1 cellular context compared by ENCODE assay signal in the genomic region with DNA sequence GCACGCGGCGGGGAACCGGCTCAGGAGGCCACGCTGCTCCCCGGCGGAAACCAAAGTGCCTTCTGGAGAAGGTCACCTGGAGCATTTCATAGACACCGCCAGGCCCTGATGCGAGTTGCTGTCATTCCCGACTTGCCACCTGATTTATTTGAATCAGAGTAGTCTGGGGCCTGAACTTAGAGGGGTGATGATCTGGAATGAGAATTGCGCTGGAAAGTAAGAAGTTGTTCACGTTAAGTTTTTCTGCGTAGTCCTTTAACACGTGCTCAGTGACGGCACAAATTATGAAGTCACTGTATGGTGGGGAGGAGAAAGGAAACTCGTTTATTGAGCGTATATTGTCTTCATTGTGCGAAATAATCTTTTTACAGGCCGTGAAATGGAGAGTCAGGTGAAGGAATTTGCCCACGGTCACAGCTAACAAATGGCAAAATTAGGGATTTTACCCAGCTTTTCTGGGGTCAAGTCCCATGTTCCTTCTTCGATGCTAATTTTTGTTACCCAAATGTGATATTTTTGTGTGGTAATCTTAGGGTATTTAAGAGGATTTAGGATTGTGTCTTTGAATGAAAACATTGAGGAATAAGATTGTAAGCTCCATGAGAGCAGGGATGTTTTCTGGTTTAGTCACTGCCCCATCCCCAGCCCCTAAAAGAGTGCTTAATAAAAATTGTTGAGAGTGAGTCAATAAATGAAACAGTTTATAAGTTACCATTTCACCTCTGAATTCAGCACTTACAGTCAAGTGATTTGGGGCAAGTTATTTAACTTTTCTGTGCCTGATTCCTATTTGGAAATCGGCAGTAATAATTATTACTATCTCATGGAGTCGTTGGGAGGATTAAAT.
TF ChIP-seq lines count a peak whose summit lies in the region.

No MANE protein-coding gene starts in this region.

TF ChIP-seq in K562, 482 proteins besides CTCF, POLR2A, EP300 and RAD21 (continued from another document and continues in another):
- TF ChIP-seq NFYB (IDR thresholded peaks at IDR 0.05; ENCODE audit: extremely low read depth, insufficient read length): no peak
- no peak for TF ChIP-seq YBX1 (IDR thresholded peaks at IDR 0.05)
- TF ChIP-seq SIN3A (IDR thresholded peaks at IDR 0.05; ENCODE audit: borderline replicate concordance in 2 of 2, control insufficient read depth in 1 of 2, low read depth in 2 of 2, low read length in 2 of 2): 0 out of 4 replicates have a peak, but pooled peaks of 1 of the 2 experiments have one; percentile 10
- no peak for TF ChIP-seq OTX1 (CRISPR knock-in tag; IDR thresholded peaks at IDR 0.05)
- TF ChIP-seq POU5F1 (IDR thresholded peaks at IDR 0.05; ENCODE audit: borderline replicate concordance, low read depth, low read length, partially characterized antibody): no peak
- no peak for TF ChIP-seq SMARCA5 (IDR thresholded peaks at IDR 0.05)
- TF ChIP-seq, protein P1, sequence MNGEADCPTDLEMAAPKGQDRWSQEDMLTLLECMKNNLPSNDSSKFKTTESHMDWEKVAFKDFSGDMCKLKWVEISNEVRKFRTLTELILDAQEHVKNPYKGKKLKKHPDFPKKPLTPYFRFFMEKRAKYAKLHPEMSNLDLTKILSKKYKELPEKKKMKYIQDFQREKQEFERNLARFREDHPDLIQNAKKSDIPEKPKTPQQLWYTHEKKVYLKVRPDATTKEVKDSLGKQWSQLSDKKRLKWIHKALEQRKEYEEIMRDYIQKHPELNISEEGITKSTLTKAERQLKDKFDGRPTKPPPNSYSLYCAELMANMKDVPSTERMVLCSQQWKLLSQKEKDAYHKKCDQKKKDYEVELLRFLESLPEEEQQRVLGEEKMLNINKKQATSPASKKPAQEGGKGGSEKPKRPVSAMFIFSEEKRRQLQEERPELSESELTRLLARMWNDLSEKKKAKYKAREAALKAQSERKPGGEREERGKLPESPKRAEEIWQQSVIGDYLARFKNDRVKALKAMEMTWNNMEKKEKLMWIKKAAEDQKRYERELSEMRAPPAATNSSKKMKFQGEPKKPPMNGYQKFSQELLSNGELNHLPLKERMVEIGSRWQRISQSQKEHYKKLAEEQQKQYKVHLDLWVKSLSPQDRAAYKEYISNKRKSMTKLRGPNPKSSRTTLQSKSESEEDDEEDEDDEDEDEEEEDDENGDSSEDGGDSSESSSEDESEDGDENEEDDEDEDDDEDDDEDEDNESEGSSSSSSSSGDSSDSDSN (IDR thresholded peaks at IDR 0.05; ENCODE audit: borderline replicate concordance in 1 of 2, low read depth in 2 of 2, low read length in 2 of 2): no peak
- TF ChIP-seq CREB1 (IDR thresholded peaks at IDR 0.05): peak; percentile 60; the same call in 1 of the 2 replicates
- peak; percentile 69 for TF ChIP-seq CREB1 (CRISPR knock-in tag; IDR thresholded peaks at IDR 0.05)
- TF ChIP-seq ZBTB40 (IDR thresholded peaks at IDR 0.05): peak; percentile 15; the same call in 1 of the 2 replicates
- TF ChIP-seq ZBTB40 (CRISPR knock-in tag; IDR thresholded peaks at IDR 0.05): no peak
- TF ChIP-seq RB1 (IDR thresholded peaks at IDR 0.05; ENCODE audit: low read depth): no peak
- peak; percentile 23; the same call in 1 of the 2 replicates for TF ChIP-seq ZBTB9 (CRISPR knock-in tag; IDR thresholded peaks at IDR 0.05)
- TF ChIP-seq SMC3 (conservative IDR thresholded peaks at IDR 0.05; ENCODE audit: insufficient read depth, low read depth, low read length): no peak
- no peak for TF ChIP-seq ZNF143 (CRISPR knock-in tag; IDR thresholded peaks at IDR 0.05)
- peak; percentile 23 to 41; a peak in 1 of 4 replicates for TF ChIP-seq TRIM24 (IDR thresholded peaks at IDR 0.05)
- peak in 1 of 2 experiments; percentile 13; a peak in 1 of 4 replicates for TF ChIP-seq HDAC1 (IDR thresholded peaks at IDR 0.05)
- TF ChIP-seq, protein P2, sequence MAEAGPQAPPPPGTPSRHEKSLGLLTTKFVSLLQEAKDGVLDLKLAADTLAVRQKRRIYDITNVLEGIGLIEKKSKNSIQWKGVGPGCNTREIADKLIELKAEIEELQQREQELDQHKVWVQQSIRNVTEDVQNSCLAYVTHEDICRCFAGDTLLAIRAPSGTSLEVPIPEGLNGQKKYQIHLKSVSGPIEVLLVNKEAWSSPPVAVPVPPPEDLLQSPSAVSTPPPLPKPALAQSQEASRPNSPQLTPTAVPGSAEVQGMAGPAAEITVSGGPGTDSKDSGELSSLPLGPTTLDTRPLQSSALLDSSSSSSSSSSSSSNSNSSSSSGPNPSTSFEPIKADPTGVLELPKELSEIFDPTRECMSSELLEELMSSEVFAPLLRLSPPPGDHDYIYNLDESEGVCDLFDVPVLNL (CRISPR knock-in tag; IDR thresholded peaks at IDR 0.05; ENCODE audit: low read depth): no peak
- TF ChIP-seq ZZZ3 (IDR thresholded peaks at IDR 0.05): no peak
- no peak for TF ChIP-seq MBD2 (IDR thresholded peaks at IDR 0.05; ENCODE audit: borderline replicate concordance, low read depth)
- no peak for TF ChIP-seq ZNF384 (IDR thresholded peaks at IDR 0.05; ENCODE audit: low read depth, low read length)
- TF ChIP-seq SMARCE1 (IDR thresholded peaks at IDR 0.05): no peak
- no peak for TF ChIP-seq HMG20B (CRISPR knock-in tag; IDR thresholded peaks at IDR 0.05)
- TF ChIP-seq, protein P3, sequence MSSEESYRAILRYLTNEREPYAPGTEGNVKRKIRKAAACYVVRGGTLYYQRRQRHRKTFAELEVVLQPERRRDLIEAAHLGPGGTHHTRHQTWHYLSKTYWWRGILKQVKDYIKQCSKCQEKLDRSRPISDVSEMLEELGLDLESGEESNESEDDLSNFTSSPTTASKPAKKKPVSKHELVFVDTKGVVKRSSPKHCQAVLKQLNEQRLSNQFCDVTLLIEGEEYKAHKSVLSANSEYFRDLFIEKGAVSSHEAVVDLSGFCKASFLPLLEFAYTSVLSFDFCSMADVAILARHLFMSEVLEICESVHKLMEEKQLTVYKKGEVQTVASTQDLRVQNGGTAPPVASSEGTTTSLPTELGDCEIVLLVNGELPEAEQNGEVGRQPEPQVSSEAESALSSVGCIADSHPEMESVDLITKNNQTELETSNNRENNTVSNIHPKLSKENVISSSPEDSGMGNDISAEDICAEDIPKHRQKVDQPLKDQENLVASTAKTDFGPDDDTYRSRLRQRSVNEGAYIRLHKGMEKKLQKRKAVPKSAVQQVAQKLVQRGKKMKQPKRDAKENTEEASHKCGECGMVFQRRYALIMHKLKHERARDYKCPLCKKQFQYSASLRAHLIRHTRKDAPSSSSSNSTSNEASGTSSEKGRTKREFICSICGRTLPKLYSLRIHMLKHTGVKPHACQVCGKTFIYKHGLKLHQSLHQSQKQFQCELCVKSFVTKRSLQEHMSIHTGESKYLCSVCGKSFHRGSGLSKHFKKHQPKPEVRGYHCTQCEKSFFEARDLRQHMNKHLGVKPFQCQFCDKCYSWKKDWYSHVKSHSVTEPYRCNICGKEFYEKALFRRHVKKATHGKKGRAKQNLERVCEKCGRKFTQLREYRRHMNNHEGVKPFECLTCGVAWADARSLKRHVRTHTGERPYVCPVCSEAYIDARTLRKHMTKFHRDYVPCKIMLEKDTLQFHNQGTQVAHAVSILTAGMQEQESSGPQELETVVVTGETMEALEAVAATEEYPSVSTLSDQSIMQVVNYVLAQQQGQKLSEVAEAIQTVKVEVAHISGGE (CRISPR knock-in tag; IDR thresholded peaks at IDR 0.05): 0 out of 6 replicates have a peak, but pooled peaks of 1 of the 3 experiments have one; percentile 16
- TF ChIP-seq CBX3 (IDR thresholded peaks at IDR 0.05; ENCODE audit: borderline replicate concordance in 1 of 2, low read length in 2 of 2): peak in 1 of 2 experiments; percentile 59; a peak in 1 of 3 replicates
- TF ChIP-seq RBM14 (IDR thresholded peaks at IDR 0.05; ENCODE audit: borderline replicate concordance, insufficient read depth, low read depth, low read length): no peak
- TF ChIP-seq KAT8 (IDR thresholded peaks at IDR 0.05; ENCODE audit: low read depth): no peak
- peak; percentile 48 for TF ChIP-seq ATF7 (IDR thresholded peaks at IDR 0.05)
- TF ChIP-seq, protein P4, sequence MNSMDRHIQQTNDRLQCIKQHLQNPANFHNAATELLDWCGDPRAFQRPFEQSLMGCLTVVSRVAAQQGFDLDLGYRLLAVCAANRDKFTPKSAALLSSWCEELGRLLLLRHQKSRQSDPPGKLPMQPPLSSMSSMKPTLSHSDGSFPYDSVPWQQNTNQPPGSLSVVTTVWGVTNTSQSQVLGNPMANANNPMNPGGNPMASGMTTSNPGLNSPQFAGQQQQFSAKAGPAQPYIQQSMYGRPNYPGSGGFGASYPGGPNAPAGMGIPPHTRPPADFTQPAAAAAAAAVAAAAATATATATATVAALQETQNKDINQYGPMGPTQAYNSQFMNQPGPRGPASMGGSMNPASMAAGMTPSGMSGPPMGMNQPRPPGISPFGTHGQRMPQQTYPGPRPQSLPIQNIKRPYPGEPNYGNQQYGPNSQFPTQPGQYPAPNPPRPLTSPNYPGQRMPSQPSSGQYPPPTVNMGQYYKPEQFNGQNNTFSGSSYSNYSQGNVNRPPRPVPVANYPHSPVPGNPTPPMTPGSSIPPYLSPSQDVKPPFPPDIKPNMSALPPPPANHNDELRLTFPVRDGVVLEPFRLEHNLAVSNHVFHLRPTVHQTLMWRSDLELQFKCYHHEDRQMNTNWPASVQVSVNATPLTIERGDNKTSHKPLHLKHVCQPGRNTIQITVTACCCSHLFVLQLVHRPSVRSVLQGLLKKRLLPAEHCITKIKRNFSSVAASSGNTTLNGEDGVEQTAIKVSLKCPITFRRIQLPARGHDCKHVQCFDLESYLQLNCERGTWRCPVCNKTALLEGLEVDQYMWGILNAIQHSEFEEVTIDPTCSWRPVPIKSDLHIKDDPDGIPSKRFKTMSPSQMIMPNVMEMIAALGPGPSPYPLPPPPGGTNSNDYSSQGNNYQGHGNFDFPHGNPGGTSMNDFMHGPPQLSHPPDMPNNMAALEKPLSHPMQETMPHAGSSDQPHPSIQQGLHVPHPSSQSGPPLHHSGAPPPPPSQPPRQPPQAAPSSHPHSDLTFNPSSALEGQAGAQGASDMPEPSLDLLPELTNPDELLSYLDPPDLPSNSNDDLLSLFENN (IDR thresholded peaks at IDR 0.05; ENCODE audit: low read depth in 2 of 2, low read length in 2 of 2): no peak
- no peak for TF ChIP-seq FOXJ3 (CRISPR knock-in tag; IDR thresholded peaks at IDR 0.05)
- 0 out of 2 replicates have a peak, but pooled peaks have one; percentile 2 for TF ChIP-seq HCFC1 (IDR thresholded peaks at IDR 0.05; ENCODE audit: low read depth, low read length)
- TF ChIP-seq FOXA1 (IDR thresholded peaks at IDR 0.05; ENCODE audit: borderline replicate concordance): no peak
- no peak for TF ChIP-seq PHB2 (IDR thresholded peaks at IDR 0.05; ENCODE audit: low read depth)
- no peak for TF ChIP-seq NCOA6 (IDR thresholded peaks at IDR 0.05)
